Comparison of ENCODE assay signal across 1 cellular context in the genomic region with DNA sequence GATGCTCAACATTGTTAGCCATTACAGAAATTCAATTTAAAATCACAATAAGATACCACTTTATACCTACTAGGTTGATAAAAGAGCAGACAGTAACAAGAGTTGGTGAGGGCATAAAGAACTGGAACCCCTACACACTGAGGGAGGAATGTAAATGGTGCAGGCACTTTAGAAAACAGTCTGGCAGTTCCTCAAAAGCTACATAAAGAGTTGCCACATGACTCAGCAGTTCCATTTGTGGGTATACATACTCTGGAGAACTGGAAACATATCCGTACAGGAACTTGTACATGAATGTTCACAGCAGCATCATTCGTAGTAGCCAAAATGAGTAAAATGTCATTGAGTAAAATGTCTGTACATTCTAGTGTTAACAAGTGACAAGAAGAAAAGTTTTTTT.
TF ChIP-seq lines count a peak whose summit lies in the region.

No MANE protein-coding gene starts in this region.

TF ChIP-seq in HepG2, 621 proteins besides CTCF, POLR2A, EP300 and RAD21:
- TF ChIP-seq NFE2 (CRISPR knock-in tag; IDR thresholded peaks at IDR 0.05) (peak; percentile 65; the same call in 1 of the 2 replicates), REPIN1 (CRISPR knock-in tag; IDR thresholded peaks at IDR 0.05; ENCODE audit: borderline replicate concordance, low read depth) (no peak), ZNF7 (CRISPR knock-in tag; IDR thresholded peaks at IDR 0.05) (peak; percentile 55; the same call in 1 of the 2 replicates), HDAC6 (IDR thresholded peaks at IDR 0.05; ENCODE audit: low read depth, low read length) (no peak), ZNF253 (CRISPR knock-in tag; IDR thresholded peaks at IDR 0.05; ENCODE audit: borderline replicate concordance) (no peak), NFE2L2 (IDR thresholded peaks at IDR 0.05; ENCODE audit: low read length) (peak; percentile 69; the same call in 1 of the 2 replicates), MAFK (conservative IDR thresholded peaks at IDR 0.05 in 1 of 2, IDR thresholded peaks at IDR 0.05 in 1 of 2; ENCODE audit: low read length in 2 of 2) (peak; percentile 30 to 31; a peak in 2 of 4 replicates), ZMYM4 (CRISPR knock-in tag; IDR thresholded peaks at IDR 0.05) (no peak), EEA1 (CRISPR knock-in tag; IDR thresholded peaks at IDR 0.05; ENCODE audit: borderline replicate concordance) (no peak)
- TF ChIP-seq, protein P1, sequence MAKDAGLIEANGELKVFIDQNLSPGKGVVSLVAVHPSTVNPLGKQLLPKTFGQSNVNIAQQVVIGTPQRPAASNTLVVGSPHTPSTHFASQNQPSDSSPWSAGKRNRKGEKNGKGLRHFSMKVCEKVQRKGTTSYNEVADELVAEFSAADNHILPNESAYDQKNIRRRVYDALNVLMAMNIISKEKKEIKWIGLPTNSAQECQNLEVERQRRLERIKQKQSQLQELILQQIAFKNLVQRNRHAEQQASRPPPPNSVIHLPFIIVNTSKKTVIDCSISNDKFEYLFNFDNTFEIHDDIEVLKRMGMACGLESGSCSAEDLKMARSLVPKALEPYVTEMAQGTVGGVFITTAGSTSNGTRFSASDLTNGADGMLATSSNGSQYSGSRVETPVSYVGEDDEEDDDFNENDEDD (CRISPR knock-in tag; IDR thresholded peaks at IDR 0.05; ENCODE audit: borderline replicate concordance): no peak
- TF ChIP-seq, protein P2, sequence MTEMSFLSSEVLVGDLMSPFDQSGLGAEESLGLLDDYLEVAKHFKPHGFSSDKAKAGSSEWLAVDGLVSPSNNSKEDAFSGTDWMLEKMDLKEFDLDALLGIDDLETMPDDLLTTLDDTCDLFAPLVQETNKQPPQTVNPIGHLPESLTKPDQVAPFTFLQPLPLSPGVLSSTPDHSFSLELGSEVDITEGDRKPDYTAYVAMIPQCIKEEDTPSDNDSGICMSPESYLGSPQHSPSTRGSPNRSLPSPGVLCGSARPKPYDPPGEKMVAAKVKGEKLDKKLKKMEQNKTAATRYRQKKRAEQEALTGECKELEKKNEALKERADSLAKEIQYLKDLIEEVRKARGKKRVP (CRISPR knock-in tag; IDR thresholded peaks at IDR 0.05): 0 out of 4 replicates have a peak, but pooled peaks of 1 of the 2 experiments have one; percentile 8
- TF ChIP-seq, protein P3, sequence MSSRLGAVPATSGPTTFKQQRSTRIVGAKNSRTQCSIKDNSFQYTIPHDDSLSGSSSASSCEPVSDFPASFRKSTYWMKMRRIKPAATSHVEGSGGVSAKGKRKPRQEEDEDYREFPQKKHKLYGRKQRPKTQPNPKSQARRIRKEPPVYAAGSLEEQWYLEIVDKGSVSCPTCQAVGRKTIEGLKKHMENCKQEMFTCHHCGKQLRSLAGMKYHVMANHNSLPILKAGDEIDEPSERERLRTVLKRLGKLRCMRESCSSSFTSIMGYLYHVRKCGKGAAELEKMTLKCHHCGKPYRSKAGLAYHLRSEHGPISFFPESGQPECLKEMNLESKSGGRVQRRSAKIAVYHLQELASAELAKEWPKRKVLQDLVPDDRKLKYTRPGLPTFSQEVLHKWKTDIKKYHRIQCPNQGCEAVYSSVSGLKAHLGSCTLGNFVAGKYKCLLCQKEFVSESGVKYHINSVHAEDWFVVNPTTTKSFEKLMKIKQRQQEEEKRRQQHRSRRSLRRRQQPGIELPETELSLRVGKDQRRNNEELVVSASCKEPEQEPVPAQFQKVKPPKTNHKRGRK (CRISPR knock-in tag; IDR thresholded peaks at IDR 0.05): no peak
TF ChIP-seq in HepG2: peak in this region for 5.
